ENCODE assay signal across 1 cellular context in the genomic region with DNA sequence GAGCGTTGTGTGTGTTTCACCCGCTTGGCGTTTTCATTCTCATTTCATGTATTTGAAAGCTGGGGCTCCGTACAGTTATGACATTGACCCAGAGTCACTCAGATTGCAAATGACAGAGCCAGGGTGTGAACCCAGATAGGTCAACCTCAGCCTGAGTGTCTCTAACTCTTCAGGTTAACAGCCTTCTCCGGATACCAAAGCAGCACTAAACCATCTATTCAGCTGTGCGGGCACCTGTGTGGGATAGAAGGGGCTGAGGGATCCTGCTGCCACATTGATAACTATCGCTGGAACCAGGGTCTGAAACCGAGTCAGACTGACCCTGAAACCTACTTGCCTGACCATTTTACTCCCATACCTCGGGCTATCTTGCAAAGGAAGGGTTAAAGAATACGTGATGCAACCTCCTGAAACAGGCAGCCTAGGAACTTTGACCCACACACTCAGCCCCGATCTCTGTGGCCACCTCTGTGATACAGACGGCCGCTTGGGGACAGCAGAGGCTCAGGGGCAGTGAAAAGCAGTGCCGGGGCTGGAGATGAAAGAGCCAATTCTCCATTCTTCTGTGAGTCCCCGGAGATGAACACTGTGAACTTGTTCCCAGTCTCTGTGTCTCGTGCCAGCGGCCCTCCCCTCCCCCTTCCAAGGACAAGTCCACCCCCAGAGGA.
TF ChIP-seq lines count a peak whose summit lies in the region.

No MANE protein-coding gene starts in this region.

TF ChIP-seq in K562, 482 proteins besides CTCF, POLR2A, EP300 and RAD21 (continued from another document and continues in another):
- TF ChIP-seq, protein P1, sequence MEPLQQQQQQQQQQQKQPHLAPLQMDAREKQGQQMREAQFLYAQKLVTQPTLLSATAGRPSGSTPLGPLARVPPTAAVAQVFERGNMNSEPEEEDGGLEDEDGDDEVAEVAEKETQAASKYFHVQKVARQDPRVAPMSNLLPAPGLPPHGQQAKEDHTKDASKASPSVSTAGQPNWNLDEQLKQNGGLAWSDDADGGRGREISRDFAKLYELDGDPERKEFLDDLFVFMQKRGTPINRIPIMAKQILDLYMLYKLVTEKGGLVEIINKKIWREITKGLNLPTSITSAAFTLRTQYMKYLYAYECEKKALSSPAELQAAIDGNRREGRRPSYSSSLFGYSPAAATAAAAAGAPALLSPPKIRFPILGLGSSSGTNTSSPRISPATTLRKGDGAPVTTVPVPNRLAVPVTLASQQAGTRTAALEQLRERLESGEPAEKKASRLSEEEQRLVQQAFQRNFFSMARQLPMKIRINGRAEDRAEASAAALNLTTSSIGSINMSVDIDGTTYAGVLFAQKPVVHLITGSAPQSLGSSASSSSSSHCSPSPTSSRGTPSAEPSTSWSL (CRISPR knock-in tag; IDR thresholded peaks at IDR 0.05; ENCODE audit: borderline replicate concordance), result 0 out of 2 replicates have a peak, but pooled peaks have one; percentile 64
- TF ChIP-seq ZNF75A (CRISPR knock-in tag; IDR thresholded peaks at IDR 0.05) (no peak), ZNF79 (CRISPR knock-in tag; IDR thresholded peaks at IDR 0.05; ENCODE audit: low read depth) (peak; percentile 58; the same call in 1 of the 2 replicates), DMBX1 (CRISPR knock-in tag; IDR thresholded peaks at IDR 0.05; ENCODE audit: borderline replicate concordance) (peak; percentile 75; the same call in 1 of the 2 replicates), NCOA4 (IDR thresholded peaks at IDR 0.05; ENCODE audit: partially characterized antibody) (no peak), SMARCC2 (IDR thresholded peaks at IDR 0.05; ENCODE audit: low read depth) (peak; percentile 40; the same call in 1 of the 2 replicates), BRD9 (IDR thresholded peaks at IDR 0.05; ENCODE audit: low read depth, partially characterized antibody) (peak; percentile 72), CEBPB (tag; IDR thresholded peaks at IDR 0.05) (peak; percentile 90), TCF3 (CRISPR knock-in tag; IDR thresholded peaks at IDR 0.05) (peak; percentile 5; the same call in 1 of the 2 replicates), NRF1 (conservative IDR thresholded peaks at IDR 0.05 in 1 of 2, IDR thresholded peaks at IDR 0.05 in 1 of 2) (peak; percentile 11 to 31; a peak in 1 of 4 replicates), ARID1B (IDR thresholded peaks at IDR 0.05) (peak; percentile 71; the same call in 1 of the 2 replicates), HIVEP1 (CRISPR knock-in tag; IDR thresholded peaks at IDR 0.05) (peak; percentile 75; the same call in 1 of the 2 replicates), RBM22 (IDR thresholded peaks at IDR 0.05; ENCODE audit: low read depth, low read length, poor library complexity, severe bottlenecking) (no peak), KDM4B (IDR thresholded peaks at IDR 0.05; ENCODE audit: borderline replicate concordance in 2 of 2, low read depth in 1 of 2) (no peak), MTA1 (IDR thresholded peaks at IDR 0.05; ENCODE audit: borderline replicate concordance) (peak; percentile 57; the same call in 1 of the 2 replicates), PRMT5 (CRISPR knock-in tag; IDR thresholded peaks at IDR 0.05) (no peak), PCBP1 (IDR thresholded peaks at IDR 0.05; ENCODE audit: low read depth, low read length, poor library complexity, severe bottlenecking) (no peak), ZNF76 (CRISPR knock-in tag; IDR thresholded peaks at IDR 0.05; ENCODE audit: borderline replicate concordance) (peak; percentile 89), RB1 (IDR thresholded peaks at IDR 0.05; ENCODE audit: low read depth) (peak; percentile 57; the same call in 1 of the 2 replicates), KLF13 (tag; IDR thresholded peaks at IDR 0.05; ENCODE audit: borderline replicate concordance, low read depth) (0 out of 2 replicates have a peak, but pooled peaks have one; percentile 21), CC2D1A (IDR thresholded peaks at IDR 0.05) (peak; percentile 49; the same call in 1 of the 2 replicates), MCM7 (IDR thresholded peaks at IDR 0.05) (no peak), ZNF584 (CRISPR knock-in tag; IDR thresholded peaks at IDR 0.05; ENCODE audit: low read depth) (peak; percentile 96), ARNT (IDR thresholded peaks at IDR 0.05) (peak in 1 of 2 experiments; percentile 26; a peak in 1 of 4 replicates), PML (IDR thresholded peaks at IDR 0.05; ENCODE audit: low read length) (peak; percentile 17; the same call in 1 of the 2 replicates), DPF2 (IDR thresholded peaks at IDR 0.05) (peak; percentile 72; the same call in 1 of the 2 replicates), MCM5 (IDR thresholded peaks at IDR 0.05; ENCODE audit: low read depth) (no peak), RFX1 (IDR thresholded peaks at IDR 0.05) (no peak), RBM14 (IDR thresholded peaks at IDR 0.05; ENCODE audit: borderline replicate concordance, insufficient read depth, low read depth, low read length) (no peak)
- TF ChIP-seq, protein P2, sequence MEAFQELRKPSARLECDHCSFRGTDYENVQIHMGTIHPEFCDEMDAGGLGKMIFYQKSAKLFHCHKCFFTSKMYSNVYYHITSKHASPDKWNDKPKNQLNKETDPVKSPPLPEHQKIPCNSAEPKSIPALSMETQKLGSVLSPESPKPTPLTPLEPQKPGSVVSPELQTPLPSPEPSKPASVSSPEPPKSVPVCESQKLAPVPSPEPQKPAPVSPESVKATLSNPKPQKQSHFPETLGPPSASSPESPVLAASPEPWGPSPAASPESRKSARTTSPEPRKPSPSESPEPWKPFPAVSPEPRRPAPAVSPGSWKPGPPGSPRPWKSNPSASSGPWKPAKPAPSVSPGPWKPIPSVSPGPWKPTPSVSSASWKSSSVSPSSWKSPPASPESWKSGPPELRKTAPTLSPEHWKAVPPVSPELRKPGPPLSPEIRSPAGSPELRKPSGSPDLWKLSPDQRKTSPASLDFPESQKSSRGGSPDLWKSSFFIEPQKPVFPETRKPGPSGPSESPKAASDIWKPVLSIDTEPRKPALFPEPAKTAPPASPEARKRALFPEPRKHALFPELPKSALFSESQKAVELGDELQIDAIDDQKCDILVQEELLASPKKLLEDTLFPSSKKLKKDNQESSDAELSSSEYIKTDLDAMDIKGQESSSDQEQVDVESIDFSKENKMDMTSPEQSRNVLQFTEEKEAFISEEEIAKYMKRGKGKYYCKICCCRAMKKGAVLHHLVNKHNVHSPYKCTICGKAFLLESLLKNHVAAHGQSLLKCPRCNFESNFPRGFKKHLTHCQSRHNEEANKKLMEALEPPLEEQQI (IDR thresholded peaks at IDR 0.05), result no peak; the same call in 1 of the 2 replicates
- TF ChIP-seq, protein P3, sequence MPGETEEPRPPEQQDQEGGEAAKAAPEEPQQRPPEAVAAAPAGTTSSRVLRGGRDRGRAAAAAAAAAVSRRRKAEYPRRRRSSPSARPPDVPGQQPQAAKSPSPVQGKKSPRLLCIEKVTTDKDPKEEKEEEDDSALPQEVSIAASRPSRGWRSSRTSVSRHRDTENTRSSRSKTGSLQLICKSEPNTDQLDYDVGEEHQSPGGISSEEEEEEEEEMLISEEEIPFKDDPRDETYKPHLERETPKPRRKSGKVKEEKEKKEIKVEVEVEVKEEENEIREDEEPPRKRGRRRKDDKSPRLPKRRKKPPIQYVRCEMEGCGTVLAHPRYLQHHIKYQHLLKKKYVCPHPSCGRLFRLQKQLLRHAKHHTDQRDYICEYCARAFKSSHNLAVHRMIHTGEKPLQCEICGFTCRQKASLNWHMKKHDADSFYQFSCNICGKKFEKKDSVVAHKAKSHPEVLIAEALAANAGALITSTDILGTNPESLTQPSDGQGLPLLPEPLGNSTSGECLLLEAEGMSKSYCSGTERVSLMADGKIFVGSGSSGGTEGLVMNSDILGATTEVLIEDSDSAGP (CRISPR knock-in tag; IDR thresholded peaks at IDR 0.05), result no peak
- TF ChIP-seq, protein P4, sequence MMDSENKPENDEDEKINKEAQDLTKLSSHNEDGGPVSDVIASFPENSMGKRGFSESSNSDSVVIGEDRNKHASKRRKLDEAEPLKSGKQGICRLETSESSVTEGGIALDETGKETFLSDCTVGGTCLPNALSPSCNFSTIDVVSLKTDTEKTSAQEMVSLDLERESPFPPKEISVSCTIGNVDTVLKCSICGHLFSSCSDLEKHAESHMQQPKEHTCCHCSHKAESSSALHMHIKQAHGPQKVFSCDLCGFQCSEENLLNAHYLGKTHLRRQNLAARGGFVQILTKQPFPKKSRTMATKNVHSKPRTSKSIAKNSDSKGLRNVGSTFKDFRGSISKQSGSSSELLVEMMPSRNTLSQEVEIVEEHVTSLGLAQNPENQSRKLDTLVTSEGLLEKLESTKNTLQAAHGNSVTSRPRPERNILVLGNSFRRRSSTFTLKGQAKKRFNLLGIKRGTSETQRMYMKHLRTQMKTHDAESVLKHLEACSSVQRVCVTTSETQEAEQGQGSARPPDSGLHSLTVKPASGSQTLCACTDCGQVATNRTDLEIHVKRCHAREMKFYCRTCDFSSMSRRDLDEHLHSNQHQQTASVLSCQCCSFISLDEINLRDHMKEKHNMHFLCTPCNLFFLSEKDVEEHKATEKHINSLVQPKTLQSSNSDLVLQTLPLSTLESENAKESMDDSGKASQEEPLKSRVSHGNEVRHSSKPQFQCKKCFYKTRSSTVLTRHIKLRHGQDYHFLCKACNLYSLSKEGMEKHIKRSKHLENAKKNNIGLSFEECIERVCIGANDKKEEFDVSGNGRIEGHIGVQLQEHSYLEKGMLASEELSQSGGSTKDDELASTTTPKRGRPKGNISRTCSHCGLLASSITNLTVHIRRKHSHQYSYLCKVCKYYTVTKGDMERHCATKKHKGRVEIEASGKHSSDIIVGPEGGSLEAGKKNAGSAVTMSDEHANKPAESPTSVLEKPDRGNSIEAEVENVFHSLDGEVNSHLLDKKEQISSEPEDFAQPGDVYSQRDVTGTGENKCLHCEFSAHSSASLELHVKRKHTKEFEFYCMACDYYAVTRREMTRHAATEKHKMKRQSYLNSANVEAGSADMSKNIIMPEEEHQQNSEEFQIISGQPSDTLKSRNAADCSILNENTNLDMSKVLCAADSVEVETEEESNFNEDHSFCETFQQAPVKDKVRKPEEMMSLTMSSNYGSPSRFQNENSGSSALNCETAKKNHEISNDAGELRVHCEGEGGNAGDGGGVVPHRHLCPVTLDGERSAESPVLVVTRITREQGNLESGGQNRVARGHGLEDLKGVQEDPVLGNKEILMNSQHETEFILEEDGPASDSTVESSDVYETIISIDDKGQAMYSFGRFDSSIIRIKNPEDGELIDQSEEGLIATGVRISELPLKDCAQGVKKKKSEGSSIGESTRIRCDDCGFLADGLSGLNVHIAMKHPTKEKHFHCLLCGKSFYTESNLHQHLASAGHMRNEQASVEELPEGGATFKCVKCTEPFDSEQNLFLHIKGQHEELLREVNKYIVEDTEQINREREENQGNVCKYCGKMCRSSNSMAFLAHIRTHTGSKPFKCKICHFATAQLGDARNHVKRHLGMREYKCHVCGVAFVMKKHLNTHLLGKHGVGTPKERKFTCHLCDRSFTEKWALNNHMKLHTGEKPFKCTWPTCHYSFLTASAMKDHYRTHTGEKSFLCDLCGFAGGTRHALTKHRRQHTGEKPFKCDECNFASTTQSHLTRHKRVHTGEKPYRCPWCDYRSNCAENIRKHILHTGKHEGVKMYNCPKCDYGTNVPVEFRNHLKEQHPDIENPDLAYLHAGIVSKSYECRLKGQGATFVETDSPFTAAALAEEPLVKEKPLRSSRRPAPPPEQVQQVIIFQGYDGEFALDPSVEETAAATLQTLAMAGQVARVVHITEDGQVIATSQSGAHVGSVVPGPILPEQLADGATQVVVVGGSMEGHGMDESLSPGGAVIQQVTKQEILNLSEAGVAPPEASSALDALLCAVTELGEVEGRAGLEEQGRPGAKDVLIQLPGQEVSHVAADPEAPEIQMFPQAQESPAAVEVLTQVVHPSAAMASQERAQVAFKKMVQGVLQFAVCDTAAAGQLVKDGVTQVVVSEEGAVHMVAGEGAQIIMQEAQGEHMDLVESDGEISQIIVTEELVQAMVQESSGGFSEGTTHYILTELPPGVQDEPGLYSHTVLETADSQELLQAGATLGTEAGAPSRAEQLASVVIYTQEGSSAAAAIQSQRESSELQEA (IDR thresholded peaks at IDR 0.05; ENCODE audit: low read depth), result no peak
- TF ChIP-seq, protein P5, sequence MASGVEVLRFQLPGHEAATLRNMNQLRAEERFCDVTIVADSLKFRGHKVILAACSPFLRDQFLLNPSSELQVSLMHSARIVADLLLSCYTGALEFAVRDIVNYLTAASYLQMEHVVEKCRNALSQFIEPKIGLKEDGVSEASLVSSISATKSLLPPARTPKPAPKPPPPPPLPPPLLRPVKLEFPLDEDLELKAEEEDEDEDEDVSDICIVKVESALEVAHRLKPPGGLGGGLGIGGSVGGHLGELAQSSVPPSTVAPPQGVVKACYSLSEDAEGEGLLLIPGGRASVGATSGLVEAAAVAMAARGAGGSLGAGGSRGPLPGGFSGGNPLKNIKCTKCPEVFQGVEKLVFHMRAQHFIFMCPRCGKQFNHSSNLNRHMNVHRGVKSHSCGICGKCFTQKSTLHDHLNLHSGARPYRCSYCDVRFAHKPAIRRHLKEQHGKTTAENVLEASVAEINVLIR (CRISPR knock-in tag; IDR thresholded peaks at IDR 0.05), result peak; percentile 42; the same call in 1 of the 2 replicates
